1 cellular context compared by ENCODE assay signal in genomic region chr19:40862333-40862732, GRCh38.
TF ChIP-seq lines count a peak whose summit lies in the region.

No MANE protein-coding gene starts in this region.

TF ChIP-seq in HepG2, 621 proteins besides CTCF, POLR2A, EP300 and RAD21:
- TF ChIP-seq GZF1 (CRISPR knock-in tag; IDR thresholded peaks at IDR 0.05), result no peak
- TF ChIP-seq PRDM15 (CRISPR knock-in tag; IDR thresholded peaks at IDR 0.05), result no peak
- TF ChIP-seq ZNF7 (CRISPR knock-in tag; IDR thresholded peaks at IDR 0.05), result no peak
- no peak for TF ChIP-seq TEAD3 (CRISPR knock-in tag; optimal IDR thresholded peaks at IDR 0.05; ENCODE audit: borderline replicate concordance)
- TF ChIP-seq DBP (CRISPR knock-in tag; IDR thresholded peaks at IDR 0.05; ENCODE audit: not compliant biosample characterization), result no peak
- no peak for TF ChIP-seq KLF6 (CRISPR knock-in tag; IDR thresholded peaks at IDR 0.05)
- no peak for TF ChIP-seq ZNF850 (CRISPR knock-in tag; conservative IDR thresholded peaks at IDR 0.05)
- TF ChIP-seq GPBP1L1 (CRISPR knock-in tag; IDR thresholded peaks at IDR 0.05), result no peak
- no peak for TF ChIP-seq KIAA2018 (CRISPR knock-in tag; IDR thresholded peaks at IDR 0.05; ENCODE audit: borderline replicate concordance)
- no peak for TF ChIP-seq KDM3A (CRISPR knock-in tag; IDR thresholded peaks at IDR 0.05; ENCODE audit: low read depth)
